ENCODE assay signal across 28 cellular contexts in genomic region chr16:24204150-24204665, GRCh38. TPM values are rescaled to one million over a fixed set of nuclear protein-coding genes. Genes with fewer than 3 reads are reported as not detected.
A peak's percentile ranks its signal among the peaks of the same experiment; 100 is the strongest.
DNase-seq lines count a peak whose midpoint lies in the region; ATAC-seq, FAIRE-seq and TF ChIP-seq lines count a peak whose summit lies in the region.
"Had no signal": no experiment of that assay in that cellular context is flagged by ENCODE, and none has a peak within 500 bp of the region (broad histone marks: within the 10 kb centered on the region; RNA-seq: fewer than 3 reads in every experiment).

No MANE protein-coding gene starts in this region.

- peak overlapping the region; percentile 34 for H3K27ac Mint-ChIP-seq in activated naive CD8-positive, alpha-beta T cell
- H3K27ac Mint-ChIP-seq in activated naive CD8-positive, alpha-beta T cell treated with anti-CD3 and anti-CD28 coated beads for 36 hours = no peak overlapping the region
- H3K27ac Mint-ChIP-seq: GM23338 had no signal

- H3K9me3 ChIP-seq in SK-N-MC (ENCODE audit: low read depth, low read length) = no peaks in the 10 kb centered on the region

- H3K36me3 ChIP-seq in SK-N-MC (ENCODE audit: insufficient read depth, low read length) = peaks cover 14% of the 10 kb centered on the region; the same call in 1 of the 2 replicates

- FAIRE-seq in GM12892 (lab: Jason Lieb, UNC) = no peak
- FAIRE-seq: HTR-8/SVneo had no signal

- no peaks in the 10 kb centered on the region for H3K9me3 Mint-ChIP-seq in activated naive CD8-positive, alpha-beta T cell (ENCODE audit: low read depth)
- no peaks in the 10 kb centered on the region for H3K9me3 Mint-ChIP-seq in activated naive CD8-positive, alpha-beta T cell treated with anti-CD3 and anti-CD28 coated beads for 36 hours
- H3K9me3 Mint-ChIP-seq: CD8-positive, alpha-beta memory T cell had no signal

- no peak overlapping the region for H3K9ac ChIP-seq in SK-N-MC (ENCODE audit: insufficient read length)
- H3K9ac ChIP-seq: KMS-11 had no signal

- no peak for DNase-seq in activated naive CD8-positive, alpha-beta T cell treated with anti-CD3 and anti-CD28 coated beads for 36 hours
- DNase-seq in SK-N-MC (ENCODE audit: low read depth, low spot score) = no peak
- DNase-seq in erythroblast (lab: John Stamatoyannopoulos, UW) = peak; percentile 12 to 39
- no peak for DNase-seq in GM12892 (ENCODE audit: insufficient read length)
- no peak for DNase-seq in activated CD8-positive, alpha-beta memory T cell treated with anti-CD3 and anti-CD28 coated beads, Interleukin-2, amount 50 U/mL, for 48 hours
- DNase-seq: ACHN; Calu3; CD8-positive, alpha-beta memory T cell; EL; GF-D8; HCEC 1CT; NCI-H1092 treated with DMSO at 0.1 percent for 48 hours; NCI-H1436 treated with DMSO at 0.1 percent for 48 hours; NCI-H2029; NCI-H2227 treated with DMSO at 0.1 percent for 48 hours; NCI-H510A treated with DMSO at 0.1 percent for 48 hours; PC-3; Right ventricle myocardium superior had no signal

- no peaks in the 10 kb centered on the region for H3K27me3 Mint-ChIP-seq in activated naive CD8-positive, alpha-beta T cell
- no peaks in the 10 kb centered on the region for H3K27me3 Mint-ChIP-seq in activated naive CD8-positive, alpha-beta T cell treated with anti-CD3 and anti-CD28 coated beads for 36 hours
- H3K27me3 Mint-ChIP-seq: CD8-positive, alpha-beta memory T cell had no signal

- peak overlapping the region; percentile 17; the same call in 1 of the 2 replicates for H3K27ac ChIP-seq in SK-N-MC
- H3K27ac ChIP-seq: 22Rv1, C4-2B, KMS-11 had no signal

- H3K4me3 Mint-ChIP-seq in activated naive CD8-positive, alpha-beta T cell = no peak overlapping the region
- no peak overlapping the region for H3K4me3 Mint-ChIP-seq in activated naive CD8-positive, alpha-beta T cell treated with anti-CD3 and anti-CD28 coated beads for 36 hours
- H3K4me3 Mint-ChIP-seq: CD8-positive, alpha-beta memory T cell; GM23338 had no signal

- no peaks in the 10 kb centered on the region for H3K4me1 Mint-ChIP-seq in activated naive CD8-positive, alpha-beta T cell (ENCODE audit: low read depth)
- peaks cover 1% of the 10 kb centered on the region for H3K4me1 Mint-ChIP-seq in activated naive CD8-positive, alpha-beta T cell treated with anti-CD3 and anti-CD28 coated beads for 36 hours

- ATAC-seq in HG03432 (IDR thresholded peaks at IDR 0.05; ENCODE audit: unreplicated experiment) (no peak), GM19455 (IDR thresholded peaks at IDR 0.05; ENCODE audit: unreplicated experiment) (no peak)
- ATAC-seq: GM23338, PC-3 had no signal

- no peak overlapping the region for H3K4me3 ChIP-seq in SK-N-MC
- H3K4me3 ChIP-seq: GM23338 had no signal

- TF ChIP-seq POLR2A in erythroblast (IDR thresholded peaks at IDR 0.05; ENCODE audit: low read length) = no peak
- no peak for TF ChIP-seq POLR2A in GM12892 (IDR thresholded peaks at IDR 0.05; ENCODE audit: low read depth, low read length)

- peaks cover 19% of the 10 kb centered on the region for H3K36me3 Mint-ChIP-seq in activated naive CD8-positive, alpha-beta T cell
- peaks cover 17% of the 10 kb centered on the region for H3K36me3 Mint-ChIP-seq in activated naive CD8-positive, alpha-beta T cell treated with anti-CD3 and anti-CD28 coated beads for 36 hours

RNA-seq across cellular contexts. Expression of gene CACNG3, which starts 51.9 kb away (rescaled TPM):
- total RNA-seq in activated naive CD8-positive, alpha-beta T cell treated with anti-CD3 and anti-CD28 coated beads for 36 hours = not detected
- not detected for polyA plus RNA-seq in GM12892 (2012; ENCODE audit: missing spikeins)
- total RNA-seq: Calu3; CD8-positive, alpha-beta memory T cell; GM23338; PC-3; Right ventricle myocardium superior; RPMI7951; SK-MEL-5 had no signal
- polyA plus RNA-seq: CD8-positive, alpha-beta memory T cell; GM23338 had no signal

Comparison
In these comparisons a context has a peak if more than half of its experiments do, and no peak if none do; other contexts are left out.
1. DNase-seq: peak in erythroblast (2 of 2); none in activated naive CD8-positive, alpha-beta T cell treated with anti-CD3 and anti-CD28 coated beads for 36 hours (single experiment), SK-N-MC (single experiment), GM12892 (single experiment) and activated CD8-positive, alpha-beta memory T cell treated with anti-CD3 and anti-CD28 coated beads, Interleukin-2, amount 50 U/mL, for 48 hours (single experiment).